Comparison of ENCODE assay signal across 19 cellular contexts in genomic region chr13:66577358-66577757, GRCh38.
DNase-seq lines count a peak whose midpoint lies in the region; ATAC-seq, FAIRE-seq and TF ChIP-seq lines count a peak whose summit lies in the region.
"Had no signal": no experiment of that assay in that cellular context is flagged by ENCODE, and none has a peak within 500 bp of the region (broad histone marks: within the 10 kb centered on the region; RNA-seq: fewer than 3 reads in every experiment).

No MANE protein-coding gene starts in this region.

- H3K27ac ChIP-seq in OCI-LY1 (ENCODE audit: low read depth, low read length, poor library complexity, severe bottlenecking) (no peak overlapping the region), GM12878 (ENCODE audit: control insufficient read depth, insufficient read depth) (no peak overlapping the region)
- H3K27ac ChIP-seq: KMS-11 had no signal

- BruUV-seq in GM12878 (replicated peaks; lab: Mats Ljungman, UMichigan), result no TSS peak

- no peaks in the 10 kb centered on the region for H3K27me3 ChIP-seq in OCI-LY1 (ENCODE audit: insufficient read depth, low read length)
- H3K27me3 ChIP-seq in GM12878 (replicated peaks in 1 of 2; ENCODE audit: control insufficient read depth in 2 of 2, insufficient read depth in 2 of 2, low read length in 1 of 2), result no peaks in the 10 kb centered on the region
- H3K27me3 ChIP-seq: BE2C had no signal

- H3K4me1 ChIP-seq in OCI-LY1 (ENCODE audit: insufficient read depth, low read length, severe bottlenecking), result peaks cover 6% of the 10 kb centered on the region
- H3K4me1 ChIP-seq in GM12878 (ENCODE audit: control insufficient read depth, insufficient read depth, low read length), result no peaks in the 10 kb centered on the region

- no peaks in the 10 kb centered on the region for H3F3A ChIP-seq in OCI-LY1 (ENCODE audit: insufficient read depth, low read length)

- in situ Hi-C loops in GM12878 (cut with MboI), result no loop called here

- no peak for TF ChIP-seq RAD21 in GM12878 (IDR thresholded peaks at IDR 0.05; ENCODE audit: insufficient read depth, low read depth, low read length)

- H2AFZ ChIP-seq in OCI-LY1 (ENCODE audit: low read length) (peak overlapping the region; percentile 43; the same call in 1 of the 2 replicates), GM12878 (ENCODE audit: control insufficient read depth, low read depth, low read length) (no peak overlapping the region)

- WGBS in GM12878 (ENCODE audit: insufficient coverage, insufficient replicate concordance, low lambda C conversion rate, missing lambda C conversion rate), result 0% methylated on average over 2 of the region's 2 CpGs

- intact Hi-C loops in GM12878 (cut with micrococcal nuclease; ENCODE audit: unreplicated experiment), result no loop called here

- ATAC-seq in GM18907 (IDR thresholded peaks at IDR 0.05; ENCODE audit: unreplicated experiment), result peak; percentile 57
- ATAC-seq in HG02759 (IDR thresholded peaks at IDR 0.05; ENCODE audit: unreplicated experiment), result peak; percentile 53
- peak; percentile 85 for ATAC-seq in GM12878
- no peak for ATAC-seq in HG03108 (IDR thresholded peaks at IDR 0.05; ENCODE audit: unreplicated experiment)
- no peak for ATAC-seq in HG03432 (IDR thresholded peaks at IDR 0.05; ENCODE audit: unreplicated experiment)
- ATAC-seq: GM23338 had no signal

- H3K36me3 ChIP-seq in OCI-LY1 (ENCODE audit: insufficient read depth, low read length), result no peaks in the 10 kb centered on the region
- no peaks in the 10 kb centered on the region for H3K36me3 ChIP-seq in GM12878 (ENCODE audit: control insufficient read depth in 2 of 2, insufficient read depth in 2 of 2, low read length in 1 of 2)
- H3K36me3 ChIP-seq: BE2C had no signal

- RAD21 ChIA-PET in GM12878 (lab: Charles Lee; ENCODE audit: unreplicated experiment), result interaction anchor here (1.4 kb wide), 1 partner anchor 20 kb away, joined by 4 read pairs; no protein-coding TSS in a partner anchor

- H3K9me3 ChIP-seq in OCI-LY1 (ENCODE audit: low read length), result 0 out of 2 replicates have a peak, but pooled peaks cover 4% of the 10 kb centered on the region
- no peaks in the 10 kb centered on the region for H3K9me3 ChIP-seq in GM12878 (replicated peaks; ENCODE audit: control insufficient read depth, insufficient read depth, low read length)
- H3K9me3 ChIP-seq: BE2C had no signal

- H3K9ac ChIP-seq in OCI-LY1 (ENCODE audit: low read length) (no peak overlapping the region), GM12878 (ENCODE audit: control insufficient read depth, insufficient read depth, low read length) (no peak overlapping the region)
- H3K9ac ChIP-seq: KMS-11 had no signal

- DNase-seq in GM12878 (ENCODE audit: low read depth, low spot score) (no peak), DMS53 (lab: John Stamatoyannopoulos, UW) (no peak), dedifferentiated amniotic fluid mesenchymal stem cell (ENCODE audit: extremely low spot score) (no peak)
- DNase-seq: BE2C; C1 segment of cervical spinal cord; CD4-positive, CD25-positive, alpha-beta regulatory T cell; CD8-positive, alpha-beta memory T cell; COR-L47; DMS 273 treated with DMSO at 0.1 percent for 48 hours; HCEC 1CT had no signal

- TF ChIP-seq CTCF in OCI-LY1 (IDR thresholded peaks at IDR 0.05; ENCODE audit: low read length) (no peak), GM12878 (IDR thresholded peaks at IDR 0.05 in 2 of 3, conservative IDR thresholded peaks at IDR 0.05 in 1 of 3; ENCODE audit: control insufficient read depth in 2 of 3, extremely low read depth in 1 of 3, insufficient read depth in 1 of 3, low read depth in 3 of 3, low read length in 3 of 3) (no peak)

- no peaks in the 10 kb centered on the region for H3K79me2 ChIP-seq in OCI-LY1 (ENCODE audit: insufficient read depth, low read length)
- H3K79me2 ChIP-seq in GM12878 (ENCODE audit: control insufficient read depth, insufficient read depth, low read length), result no peaks in the 10 kb centered on the region

- CTCF ChIA-PET in GM12878 (lab: Yijun Ruan, JAX), result interaction anchor here (1.0 kb wide), 1 partner anchor 17 kb away, joined by 3 read pairs; no protein-coding TSS in a partner anchor

- H3K9me2 ChIP-seq in OCI-LY1 (ENCODE audit: low read depth, low read length), result no peaks in the 10 kb centered on the region

- TF ChIP-seq EP300 in GM12878 (IDR thresholded peaks at IDR 0.05; ENCODE audit: borderline replicate concordance in 1 of 2, control insufficient read depth in 1 of 2, low read depth in 2 of 2, low read length in 2 of 2), result no peak

- TF ChIP-seq POLR2A in GM12878 (IDR thresholded peaks at IDR 0.05; ENCODE audit: low read depth, low read length), result no peak

- H3K4me3 ChIP-seq in OCI-LY1 (ENCODE audit: low read depth, low read length, poor library complexity, severe bottlenecking), result no peak overlapping the region
- no peak overlapping the region for H3K4me3 ChIP-seq in GM12878
- H3K4me3 ChIP-seq: GM23338 had no signal

- SMC1A ChIA-PET in GM12878 (lab: Charles Lee; ENCODE audit: uncharacterized antibody, unreplicated experiment), result interaction anchor here (1.1 to 2.2 kb wide), 2 partner anchors 11 to 29 kb away, joined by 3 to 5 read pairs; no protein-coding TSS in a partner anchor

- no peaks in the 10 kb centered on the region for H4K20me1 ChIP-seq in OCI-LY1 (ENCODE audit: insufficient read depth, low read length)
- H4K20me1 ChIP-seq in GM12878 (ENCODE audit: control insufficient read depth, insufficient read depth), result no peaks in the 10 kb centered on the region

- FAIRE-seq in GM12878 (lab: Jason Lieb, UNC), result no peak
- FAIRE-seq: GM12892, H54 had no signal

- H3K4me2 ChIP-seq in OCI-LY1 (ENCODE audit: low read length) (no peak overlapping the region), GM12878 (ENCODE audit: control insufficient read depth, insufficient read depth) (no peak overlapping the region)
- H3K4me2 ChIP-seq: GM23338, KMS-11 had no signal

- POLR2A ChIA-PET in GM12878 (lab: Charles Lee), result no interaction called here

TF ChIP-seq in GM12878, 131 proteins besides CTCF, POLR2A, EP300 and RAD21 (continues in another document):
- TF ChIP-seq TBL1XR1 (IDR thresholded peaks at IDR 0.05; ENCODE audit: low read depth, low read length) (no peak), HDAC6 (IDR thresholded peaks at IDR 0.05; ENCODE audit: unreplicated experiment) (no peak), RFX5 (IDR thresholded peaks at IDR 0.05; ENCODE audit: low read depth, low read length) (no peak), TARDBP (IDR thresholded peaks at IDR 0.05; ENCODE audit: borderline replicate concordance) (no peak), JUND (IDR thresholded peaks at IDR 0.05; ENCODE audit: low read depth, low read length) (no peak), RB1 (IDR thresholded peaks at IDR 0.05; ENCODE audit: borderline replicate concordance) (no peak), NFXL1 (IDR thresholded peaks at IDR 0.05; ENCODE audit: borderline replicate concordance) (no peak), DPF2 (IDR thresholded peaks at IDR 0.05) (no peak), SREBF2 (IDR thresholded peaks at IDR 0.05; ENCODE audit: low read length) (no peak)
- TF ChIP-seq, protein P1, sequence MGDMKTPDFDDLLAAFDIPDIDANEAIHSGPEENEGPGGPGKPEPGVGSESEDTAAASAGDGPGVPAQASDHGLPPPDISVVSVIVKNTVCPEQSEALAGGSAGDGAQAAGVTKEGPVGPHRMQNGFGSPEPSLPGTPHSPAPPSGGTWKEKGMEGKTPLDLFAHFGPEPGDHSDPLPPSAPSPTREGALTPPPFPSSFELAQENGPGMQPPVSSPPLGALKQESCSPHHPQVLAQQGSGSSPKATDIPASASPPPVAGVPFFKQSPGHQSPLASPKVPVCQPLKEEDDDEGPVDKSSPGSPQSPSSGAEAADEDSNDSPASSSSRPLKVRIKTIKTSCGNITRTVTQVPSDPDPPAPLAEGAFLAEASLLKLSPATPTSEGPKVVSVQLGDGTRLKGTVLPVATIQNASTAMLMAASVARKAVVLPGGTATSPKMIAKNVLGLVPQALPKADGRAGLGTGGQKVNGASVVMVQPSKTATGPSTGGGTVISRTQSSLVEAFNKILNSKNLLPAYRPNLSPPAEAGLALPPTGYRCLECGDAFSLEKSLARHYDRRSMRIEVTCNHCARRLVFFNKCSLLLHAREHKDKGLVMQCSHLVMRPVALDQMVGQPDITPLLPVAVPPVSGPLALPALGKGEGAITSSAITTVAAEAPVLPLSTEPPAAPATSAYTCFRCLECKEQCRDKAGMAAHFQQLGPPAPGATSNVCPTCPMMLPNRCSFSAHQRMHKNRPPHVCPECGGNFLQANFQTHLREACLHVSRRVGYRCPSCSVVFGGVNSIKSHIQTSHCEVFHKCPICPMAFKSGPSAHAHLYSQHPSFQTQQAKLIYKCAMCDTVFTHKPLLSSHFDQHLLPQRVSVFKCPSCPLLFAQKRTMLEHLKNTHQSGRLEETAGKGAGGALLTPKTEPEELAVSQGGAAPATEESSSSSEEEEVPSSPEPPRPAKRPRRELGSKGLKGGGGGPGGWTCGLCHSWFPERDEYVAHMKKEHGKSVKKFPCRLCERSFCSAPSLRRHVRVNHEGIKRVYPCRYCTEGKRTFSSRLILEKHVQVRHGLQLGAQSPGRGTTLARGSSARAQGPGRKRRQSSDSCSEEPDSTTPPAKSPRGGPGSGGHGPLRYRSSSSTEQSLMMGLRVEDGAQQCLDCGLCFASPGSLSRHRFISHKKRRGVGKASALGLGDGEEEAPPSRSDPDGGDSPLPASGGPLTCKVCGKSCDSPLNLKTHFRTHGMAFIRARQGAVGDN (IDR thresholded peaks at IDR 0.05), result no peak
- TF ChIP-seq, protein P2, sequence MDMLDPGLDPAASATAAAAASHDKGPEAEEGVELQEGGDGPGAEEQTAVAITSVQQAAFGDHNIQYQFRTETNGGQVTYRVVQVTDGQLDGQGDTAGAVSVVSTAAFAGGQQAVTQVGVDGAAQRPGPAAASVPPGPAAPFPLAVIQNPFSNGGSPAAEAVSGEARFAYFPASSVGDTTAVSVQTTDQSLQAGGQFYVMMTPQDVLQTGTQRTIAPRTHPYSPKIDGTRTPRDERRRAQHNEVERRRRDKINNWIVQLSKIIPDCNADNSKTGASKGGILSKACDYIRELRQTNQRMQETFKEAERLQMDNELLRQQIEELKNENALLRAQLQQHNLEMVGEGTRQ (IDR thresholded peaks at IDR 0.05; ENCODE audit: borderline replicate concordance, low read depth, low read length), result no peak

Comparison
In these comparisons a context has a peak if more than half of its experiments do, and no peak if none do; other contexts are left out.
1. ATAC-seq: peak in GM18907 (single experiment), HG02759 (single experiment) and GM12878 (single experiment); none in HG03108 (single experiment) and HG03432 (single experiment).